14 cellular contexts compared by ENCODE assay signal in the genomic region with DNA sequence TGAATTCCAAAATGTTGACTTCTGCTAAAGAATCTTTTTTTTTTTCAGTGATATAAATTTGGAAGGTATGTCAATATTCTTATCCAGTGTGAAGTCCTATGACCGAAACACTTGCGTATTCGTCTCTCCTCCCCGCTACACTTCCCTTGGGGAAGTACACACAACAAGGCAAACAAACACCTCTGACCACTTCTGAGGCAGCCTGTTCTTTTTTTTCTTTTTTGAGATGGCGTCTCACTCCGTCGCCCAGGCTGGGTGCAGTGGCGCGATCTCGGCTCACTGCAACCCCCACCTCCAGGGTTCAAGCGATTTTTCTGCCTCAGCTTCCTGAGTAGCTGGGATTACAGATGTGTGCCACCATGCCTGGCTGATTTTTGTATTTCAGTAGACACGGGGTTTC.
"Had no signal": no experiment of that assay in that cellular context is flagged by ENCODE, and none has a peak within 500 bp of the region (broad histone marks: within the 10 kb centered on the region; RNA-seq: fewer than 3 reads in every experiment).

No MANE protein-coding gene starts in this region.

- DNase-seq: activated CD4-positive, alpha-beta memory T cell treated with anti-CD3 and anti-CD28 coated beads, Interleukin-2, amount 10 ng/mL, durations not matched to agents 7 days and 5 days; activated CD4-positive, alpha-beta T cell treated with anti-CD3 and anti-CD28 coated beads for 4 hours; activated effector memory CD4-positive, alpha-beta T cell treated with Interleukin-2 at 50 U/mL for 16 hours; activated T-cell treated with anti-CD3 and anti-CD28 coated beads, Interleukin-2, amount 50 U/mL, for 24 hours; dorsolateral prefrontal cortex; heart right ventricle; psoas muscle; stomach; testis had no signal

- H3K27me3 ChIP-seq: testis had no signal

- H3K9me3 ChIP-seq: gastroesophageal sphincter, heart right ventricle, psoas muscle, stomach, testis had no signal

- H3K4me3 ChIP-seq: gastroesophageal sphincter, heart right ventricle, psoas muscle, stomach, testis had no signal

- H3K4me1 ChIP-seq: psoas muscle had no signal

- H3K27ac ChIP-seq: dorsolateral prefrontal cortex, gastroesophageal sphincter, heart right ventricle, psoas muscle, stomach, testis had no signal

- H3K4me3 Mint-ChIP-seq: activated CD4-positive, alpha-beta memory T cell treated with anti-CD3 and anti-CD28 coated beads, Interleukin-2, amount 10 ng/mL, durations not matched to agents 7 days and 5 days; activated naive CD4-positive, alpha-beta T cell treated with anti-CD3 and anti-CD28 coated beads, Interleukin-2, amount 50 U/mL, for 24 hours; activated T-cell treated with anti-CD3 and anti-CD28 coated beads, Interleukin-2, amount 50 U/mL, for 24 hours; neural crest cell; WTC11 had no signal

- H3K36me3 Mint-ChIP-seq: activated naive CD4-positive, alpha-beta T cell treated with anti-CD3 and anti-CD28 coated beads, Interleukin-2, amount 50 U/mL, for 24 hours; WTC11 had no signal

- H3K27ac Mint-ChIP-seq: activated CD4-positive, alpha-beta memory T cell treated with anti-CD3 and anti-CD28 coated beads, Interleukin-2, amount 10 ng/mL, durations not matched to agents 7 days and 5 days; activated naive CD4-positive, alpha-beta T cell treated with anti-CD3 and anti-CD28 coated beads, Interleukin-2, amount 50 U/mL, for 24 hours; WTC11 had no signal

- H3K36me3 ChIP-seq: gastroesophageal sphincter, heart right ventricle, stomach had no signal

- H3K4me1 Mint-ChIP-seq: activated CD4-positive, alpha-beta memory T cell treated with anti-CD3 and anti-CD28 coated beads, Interleukin-2, amount 10 ng/mL, durations not matched to agents 7 days and 5 days; neural crest cell had no signal

- H3K9me3 Mint-ChIP-seq: activated CD4-positive, alpha-beta memory T cell treated with anti-CD3 and anti-CD28 coated beads, Interleukin-2, amount 10 ng/mL, durations not matched to agents 7 days and 5 days; activated naive CD4-positive, alpha-beta T cell treated with anti-CD3 and anti-CD28 coated beads, Interleukin-2, amount 50 U/mL, for 24 hours; activated T-cell treated with anti-CD3 and anti-CD28 coated beads, Interleukin-2, amount 50 U/mL, for 24 hours; neural crest cell; WTC11 had no signal

- ATAC-seq: gastroesophageal sphincter, heart right ventricle, psoas muscle, sciatic nerve had no signal
